In genomic region chr10:45452268-45452667, GRCh38 we compare ENCODE assay signal across 20 cellular contexts.
"Had no signal": no experiment of that assay in that cellular context is flagged by ENCODE, and none has a peak within 500 bp of the region (broad histone marks: within the 10 kb centered on the region; RNA-seq: fewer than 3 reads in every experiment).

No MANE protein-coding gene starts in this region.

- H3K36me3 Mint-ChIP-seq: natural killer cell had no signal

- H3K9me3 Mint-ChIP-seq: dendritic cell treated with granulocyte-macrophage colony-stimulating factor and Interleukin-4, amounts not matched to agents 40 ng/mL and 50 ng/mL, for 4 days; effector memory CD8-positive, alpha-beta T cell; mesothelial cell of epicardium; natural killer cell; neural crest cell; stimulated activated naive CD8-positive, alpha-beta T cell treated with anti-CD3 and anti-CD28 coated beads, Interleukin-15, Interleukin-2, amounts not matched to agents 100 ng/mL and 50 ng/mL, for 24 hours had no signal

- DNase-seq: effector memory CD8-positive, alpha-beta T cell; gastrocnemius medialis; left lung; lower lobe of right lung; natural killer cell; nucleus accumbens; ovary; small intestine; stimulated activated CD4-positive, alpha-beta T cell treated with anti-CD3 and anti-CD28 coated beads, Interleukin-2, amount 100 ng/mL, for 48 hours; testis; upper lobe of right lung had no signal

- ATAC-seq: effector memory CD8-positive, alpha-beta T cell; gastrocnemius medialis; left lung; natural killer cell had no signal

- H3K36me3 ChIP-seq: gastrocnemius medialis, ovary had no signal

- FAIRE-seq: small intestine had no signal

- H3K27me3 ChIP-seq: esophagus muscularis mucosa, gastrocnemius medialis, left lung, ovary, testis, tibial nerve, upper lobe of right lung, vagina had no signal

- H3K27ac Mint-ChIP-seq: dendritic cell treated with granulocyte-macrophage colony-stimulating factor and Interleukin-4, amounts not matched to agents 40 ng/mL and 50 ng/mL, for 4 days; mesothelial cell of epicardium; natural killer cell; stimulated activated naive CD8-positive, alpha-beta T cell treated with anti-CD3 and anti-CD28 coated beads, Interleukin-15, Interleukin-2, amounts not matched to agents 100 ng/mL and 50 ng/mL, for 24 hours had no signal

- H3K4me3 Mint-ChIP-seq: dendritic cell treated with granulocyte-macrophage colony-stimulating factor and Interleukin-4, amounts not matched to agents 40 ng/mL and 50 ng/mL, for 4 days; effector memory CD8-positive, alpha-beta T cell; memory B cell; mesothelial cell of epicardium; natural killer cell; neural crest cell; stimulated activated naive CD8-positive, alpha-beta T cell treated with anti-CD3 and anti-CD28 coated beads, Interleukin-15, Interleukin-2, amounts not matched to agents 100 ng/mL and 50 ng/mL, for 24 hours had no signal

- H3K27me3 Mint-ChIP-seq: dendritic cell treated with granulocyte-macrophage colony-stimulating factor and Interleukin-4, amounts not matched to agents 40 ng/mL and 50 ng/mL, for 4 days; effector memory CD8-positive, alpha-beta T cell; memory B cell; stimulated activated naive CD8-positive, alpha-beta T cell treated with anti-CD3 and anti-CD28 coated beads, Interleukin-15, Interleukin-2, amounts not matched to agents 100 ng/mL and 50 ng/mL, for 24 hours had no signal

- H3K27ac ChIP-seq: epithelial cell of prostate, esophagus muscularis mucosa, gastrocnemius medialis, lower lobe of right lung, ovary, testis, tibial nerve, upper lobe of right lung, vagina had no signal

- H3K4me1 ChIP-seq: left lung, tibial nerve, upper lobe of right lung, vagina had no signal

- H3K4me3 ChIP-seq: esophagus muscularis mucosa, gastrocnemius medialis, left lung, lower lobe of right lung, ovary, testis, tibial nerve, upper lobe of right lung, vagina had no signal

- H3K9me3 ChIP-seq: esophagus muscularis mucosa, gastrocnemius medialis, left lung, lower lobe of right lung, ovary, testis, tibial nerve, upper lobe of right lung, vagina had no signal

- H3K4me1 Mint-ChIP-seq: mesothelial cell of epicardium, neural crest cell had no signal
